28 cellular contexts compared by ENCODE assay signal in the genomic region with DNA sequence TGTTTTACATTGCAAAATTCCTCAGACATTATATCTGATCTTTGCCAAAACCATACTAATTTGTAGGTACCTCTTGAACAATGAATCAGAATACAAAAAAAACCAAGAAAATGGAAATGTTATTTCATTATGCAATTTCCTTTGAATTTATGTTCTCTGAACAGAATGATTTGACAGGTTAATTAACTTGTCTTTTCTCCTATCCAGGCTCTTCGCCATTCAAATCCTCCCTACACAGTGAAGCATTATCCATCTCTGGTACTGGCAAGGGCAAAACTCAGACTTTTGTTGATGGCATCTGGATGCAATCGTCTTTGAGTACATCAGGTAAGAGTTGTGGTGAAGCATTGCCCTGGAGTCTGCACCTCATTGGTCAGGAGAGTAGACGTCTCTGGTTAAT.
"Had no signal": no experiment of that assay in that cellular context is flagged by ENCODE, and none has a peak within 500 bp of the region (broad histone marks: within the 10 kb centered on the region; RNA-seq: fewer than 3 reads in every experiment).

No MANE protein-coding gene starts in this region.

- H3K36me3 ChIP-seq: ascending aorta, MG63, SJCRH30 had no signal

- H3K9me3 ChIP-seq: ascending aorta, body of pancreas, MG63, SJCRH30 had no signal

- H3K36me3 Mint-ChIP-seq: activated naive CD4-positive, alpha-beta T cell treated with anti-CD3 and anti-CD28 coated beads, Interleukin-2, amount 50 U/mL, for 72 hours had no signal

- H3K4me1 ChIP-seq: ascending aorta, body of pancreas, SJCRH30 had no signal

- H3K27ac ChIP-seq: ascending aorta, body of pancreas, RWPE1, SJCRH30 had no signal

- H3K4me1 Mint-ChIP-seq: activated B cell treated with CpG ODN at 0.5 μM for 24 hours; activated CD4-positive, alpha-beta T cell treated with anti-CD3 and anti-CD28 coated beads, Interleukin-2, amount 10 ng/mL, durations not matched to agents 24 days and 14 days; activated naive CD8-positive, alpha-beta T cell treated with anti-CD3 and anti-CD28 coated beads, Interleukin-2, amount 50 U/mL, for 24 hours; central memory CD8-positive, alpha-beta T cell; T-helper 17 cell had no signal

- H3K27me3 Mint-ChIP-seq: activated B cell treated with CpG ODN at 0.5 μM for 24 hours; activated CD4-positive, alpha-beta T cell treated with anti-CD3 and anti-CD28 coated beads, Interleukin-2, amount 10 ng/mL, durations not matched to agents 24 days and 14 days; activated naive CD8-positive, alpha-beta T cell treated with anti-CD3 and anti-CD28 coated beads, Interleukin-2, amount 50 U/mL, for 24 hours; central memory CD8-positive, alpha-beta T cell; T-helper 17 cell had no signal

- H3K27ac Mint-ChIP-seq: activated B cell treated with CpG ODN at 0.5 μM for 24 hours; activated CD4-positive, alpha-beta T cell treated with anti-CD3 and anti-CD28 coated beads, Interleukin-2, amount 10 ng/mL, durations not matched to agents 24 days and 14 days; activated naive CD4-positive, alpha-beta T cell treated with anti-CD3 and anti-CD28 coated beads, Interleukin-2, amount 50 U/mL, for 72 hours; activated naive CD8-positive, alpha-beta T cell treated with anti-CD3 and anti-CD28 coated beads, Interleukin-2, amount 50 U/mL, for 24 hours; T-helper 17 cell had no signal

- H3K27me3 ChIP-seq: ascending aorta, body of pancreas, MG63, SJCRH30 had no signal

- DNase-seq: activated B cell treated with CpG ODN at 0.5 μM for 24 hours; activated CD4-positive, alpha-beta T cell treated with anti-CD3 and anti-CD28 coated beads for 1 hour; activated CD4-positive, alpha-beta T cell treated with anti-CD3 and anti-CD28 coated beads, Interleukin-2, amount 10 ng/mL, durations not matched to agents 24 days and 14 days; activated CD4-positive, alpha-beta T cell treated with anti-CD3 and anti-CD28 coated beads, Interleukin-2, amount 50 U/mL, for 48 hours; activated CD8-positive, alpha-beta memory T cell treated with anti-CD3 and anti-CD28 coated beads for 24 hours; activated effector memory CD4-positive, alpha-beta T cell treated with anti-CD3 and anti-CD28 coated beads, Interleukin-2, amount 50 U/mL, for 16 hours; activated naive CD4-positive, alpha-beta T cell treated with Interleukin-2 at 50 U/mL for 16 hours; activated naive CD8-positive, alpha-beta T cell treated with anti-CD3 and anti-CD28 coated beads, Interleukin-2, amount 50 U/mL, for 24 hours; activated T-cell treated with anti-CD3 and anti-CD28 coated beads, Interleukin-2, amount 50 U/mL, for 4 hours; amniotic stem cell; body of pancreas; MG63; NCI-H187; NCI-H2081; NCI-H2171 treated with DMSO at 0.1 percent for 48 hours; NCI-H226; NCI-H526; NK-92 treated with Interleukin-12 subunit alpha and Interleukin-12 subunit beta, amount 100 ng/mL, for 24 hours; OCI-M1; Right ventricle myocardium superior; SJCRH30; T-helper 17 cell; T-helper 9 cell had no signal

- H3K9me3 Mint-ChIP-seq: activated CD4-positive, alpha-beta T cell treated with anti-CD3 and anti-CD28 coated beads, Interleukin-2, amount 10 ng/mL, durations not matched to agents 24 days and 14 days; activated naive CD8-positive, alpha-beta T cell treated with anti-CD3 and anti-CD28 coated beads, Interleukin-2, amount 50 U/mL, for 24 hours had no signal

- ATAC-seq: activated naive CD4-positive, alpha-beta T cell treated with anti-CD3 and anti-CD28 coated beads, Interleukin-2, amount 50 U/mL, for 72 hours; activated naive CD8-positive, alpha-beta T cell treated with anti-CD3 and anti-CD28 coated beads, Interleukin-2, amount 50 U/mL, for 24 hours; activated T-cell treated with anti-CD3 and anti-CD28 coated beads, Interleukin-2, amount 50 U/mL, for 4 hours; body of pancreas; Panc1; T-helper 17 cell had no signal

- H3K4me3 ChIP-seq: ascending aorta, body of pancreas, MG63, SJCRH30 had no signal

- H3K4me3 Mint-ChIP-seq: activated B cell treated with CpG ODN at 0.5 μM for 24 hours; activated CD4-positive, alpha-beta T cell treated with anti-CD3 and anti-CD28 coated beads, Interleukin-2, amount 10 ng/mL, durations not matched to agents 24 days and 14 days; activated naive CD8-positive, alpha-beta T cell treated with anti-CD3 and anti-CD28 coated beads, Interleukin-2, amount 50 U/mL, for 24 hours; activated T-cell treated with anti-CD3 and anti-CD28 coated beads, Interleukin-2, amount 50 U/mL, for 4 hours; central memory CD8-positive, alpha-beta T cell; T-helper 17 cell had no signal
